10 cellular contexts compared by ENCODE assay signal in the genomic region with DNA sequence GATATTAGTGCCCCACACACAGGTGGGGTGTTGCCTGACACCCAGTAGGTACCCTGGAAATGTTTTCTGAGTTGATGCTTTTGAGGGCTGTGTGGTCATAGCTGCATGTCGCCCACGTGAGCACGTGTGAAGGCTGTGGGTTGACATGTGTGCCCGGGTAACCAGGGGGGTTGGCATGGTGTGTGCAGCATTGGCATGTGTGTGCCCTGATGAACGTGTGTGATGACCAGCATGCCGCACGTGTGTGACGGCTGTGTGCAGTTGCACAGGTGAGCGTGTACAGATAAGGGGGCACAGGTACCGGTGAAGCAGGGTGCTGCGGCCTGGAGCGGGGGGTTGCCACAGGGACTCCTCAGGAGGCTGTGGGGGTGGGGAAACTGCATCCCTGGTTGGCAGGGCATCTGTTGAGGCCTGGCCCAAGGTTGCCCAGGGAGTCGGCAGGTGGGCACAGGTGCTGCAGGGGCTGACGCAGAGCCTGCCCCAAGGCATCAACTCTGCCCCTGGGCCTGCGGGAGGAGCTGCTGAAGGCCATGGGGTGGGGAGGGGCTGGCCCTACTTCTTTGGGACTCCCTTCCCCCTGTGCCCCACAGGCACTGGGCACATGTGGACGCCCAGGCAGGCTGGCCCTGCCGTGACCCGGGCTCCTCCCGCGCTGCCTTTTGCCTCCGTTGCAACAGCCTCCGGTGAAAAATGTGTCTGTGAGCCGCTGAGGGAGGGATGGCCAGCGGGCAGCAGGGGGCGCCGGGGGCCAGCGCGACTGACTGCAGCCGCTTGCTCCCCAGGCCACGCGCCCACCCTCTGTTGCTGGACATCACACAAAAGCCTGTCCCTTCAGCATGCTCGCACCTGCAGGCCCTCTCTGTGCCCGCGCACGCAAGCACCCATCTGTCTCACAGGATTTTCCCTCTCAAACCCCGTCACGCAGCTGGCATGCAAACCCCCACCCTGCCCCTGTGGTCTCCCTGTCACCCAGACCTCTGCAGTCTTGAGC. TPM values are rescaled to one million over a fixed set of nuclear protein-coding genes. Genes with fewer than 3 reads are reported as not detected.
A peak's percentile ranks its signal among the peaks of the same experiment; 100 is the strongest.
DNase-seq lines count a peak whose midpoint lies in the region; FAIRE-seq and TF ChIP-seq lines count a peak whose summit lies in the region.
"Had no signal": no experiment of that assay in that cellular context is flagged by ENCODE, and none has a peak within 500 bp of the region (broad histone marks: within the 10 kb centered on the region; RNA-seq: fewer than 3 reads in every experiment).

No MANE protein-coding gene starts in this region.

- H3K27ac ChIP-seq in osteoblast (ENCODE audit: low read depth, low read length): no peak overlapping the region
- H3K27ac ChIP-seq in CD8-positive, alpha-beta memory T cell (ENCODE audit: low read depth, low read length): no peak overlapping the region
- H3K27ac ChIP-seq: BLaER1 treated with 17β-estradiol and CSF1 and Interleukin-3, amounts not matched to agents 10 nM and 100 nM; SK-N-MC had no signal

- no peak overlapping the region for H3K4me3 ChIP-seq in MG63
- no peak overlapping the region for H3K4me3 ChIP-seq in bronchial epithelial cell (ENCODE audit: low read depth, low read length)
- H3K4me3 ChIP-seq in osteoblast (ENCODE audit: insufficient read depth, low read length): no peak overlapping the region
- H3K4me3 ChIP-seq in CD8-positive, alpha-beta memory T cell (ENCODE audit: low read length): no peak overlapping the region
- H3K4me3 ChIP-seq: SK-N-MC had no signal

- H4K20me1 ChIP-seq in osteoblast (ENCODE audit: insufficient read depth, low read length): no peaks in the 10 kb centered on the region

- CTCF ChIA-PET in CD8-positive, alpha-beta memory T cell (lab: Charles Lee): interaction anchor here (1.2 kb wide), 1 partner anchor 12 kb away, joined by 5 read pairs; no protein-coding TSS in a partner anchor

- H3K9me3 ChIP-seq in MG63 (no peaks in the 10 kb centered on the region), osteoblast (ENCODE audit: low read depth, low read length) (no peaks in the 10 kb centered on the region)
- no peaks in the 10 kb centered on the region for H3K9me3 ChIP-seq in CD8-positive, alpha-beta memory T cell (ENCODE audit: low read length)
- H3K9me3 ChIP-seq: BLaER1 treated with 17β-estradiol and CSF1 and Interleukin-3, amounts not matched to agents 10 nM and 100 nM had no signal

- peaks cover 0 to 3% (median 0%) of the 10 kb centered on the region in 3 donors for H3K36me3 Mint-ChIP-seq in CD8-positive, alpha-beta memory T cell

- H3K9me3 Mint-ChIP-seq in CD8-positive, alpha-beta memory T cell: peaks cover 0 to 2% (median 0%) of the 10 kb centered on the region in 5 donors

- H3K79me2 ChIP-seq in osteoblast (ENCODE audit: insufficient read depth, low read length): no peaks in the 10 kb centered on the region

- no peak overlapping the region for H3K4me2 ChIP-seq in osteoblast (ENCODE audit: insufficient read depth, low read length)

- H3K4me1 Mint-ChIP-seq in CD8-positive, alpha-beta memory T cell: peaks cover 14 to 23% (median 15%) of the 10 kb centered on the region in 3 donors

- H3K4me3 Mint-ChIP-seq in CD8-positive, alpha-beta memory T cell: peak overlapping the region in 2 of 7 donors; percentile 19 to 82

- no peaks in the 10 kb centered on the region for H3K36me3 ChIP-seq in MG63
- no peaks in the 10 kb centered on the region for H3K36me3 ChIP-seq in bronchial epithelial cell (ENCODE audit: control insufficient read depth, insufficient read depth, low read length)
- no peaks in the 10 kb centered on the region for H3K36me3 ChIP-seq in osteoblast (ENCODE audit: insufficient read depth, low read length)
- H3K36me3 ChIP-seq in CD8-positive, alpha-beta memory T cell (ENCODE audit: insufficient read depth, low read length): no peaks in the 10 kb centered on the region
- H3K36me3 ChIP-seq: BLaER1 treated with 17β-estradiol and CSF1 and Interleukin-3, amounts not matched to agents 10 nM and 100 nM had no signal

- H2AFZ ChIP-seq in osteoblast (ENCODE audit: low read length): no peak overlapping the region

- peaks cover 37% of the 10 kb centered on the region for H3K27me3 ChIP-seq in MG63
- H3K27me3 ChIP-seq in bronchial epithelial cell (ENCODE audit: control insufficient read depth, insufficient read depth, low read length): peaks cover 24% of the 10 kb centered on the region
- peaks cover 69% of the 10 kb centered on the region for H3K27me3 ChIP-seq in osteoblast (ENCODE audit: insufficient read depth, low read length)
- H3K27me3 ChIP-seq in CD8-positive, alpha-beta memory T cell (ENCODE audit: insufficient read depth, low read length, poor library complexity, severe bottlenecking): peaks cover 52% of the 10 kb centered on the region

- TF ChIP-seq CTCF in bronchial epithelial cell (IDR thresholded peaks at IDR 0.05; ENCODE audit: insufficient read depth, low read length, severe bottlenecking) (peak; percentile 43), osteoblast (IDR thresholded peaks at IDR 0.05; ENCODE audit: extremely low read depth, low read depth, low read length) (peak; percentile 38)

- H3K4me1 ChIP-seq in osteoblast (ENCODE audit: insufficient read depth, low read length): no peaks in the 10 kb centered on the region
- H3K4me1 ChIP-seq in CD8-positive, alpha-beta memory T cell (ENCODE audit: insufficient read depth, low read length): no peaks in the 10 kb centered on the region

- no peak for FAIRE-seq in bronchial epithelial cell (lab: Jason Lieb, UNC)

- H3K27ac Mint-ChIP-seq in CD8-positive, alpha-beta memory T cell: no peak overlapping the region

- POLR2A ChIA-PET in CD8-positive, alpha-beta memory T cell (lab: Charles Lee): no interaction called here

- DNase-seq in NCI-H1105 treated with DMSO at 0.1 percent for 48 hours (lab: John Stamatoyannopoulos, UW) (peak; percentile 7), NCI-H1105 (lab: John Stamatoyannopoulos, UW) (no peak), MG63 (peak; percentile 46), bronchial epithelial cell (ENCODE audit: low read depth) (no peak), osteoblast (ENCODE audit: insufficient read length, low spot score, missing footprints) (peak; percentile 96), cortex of kidney (lab: John Stamatoyannopoulos, UW) (no peak)
- no peak for DNase-seq in CD8-positive, alpha-beta memory T cell
- DNase-seq in stimulated activated CD4-positive, alpha-beta T cell treated with anti-CD3 and anti-CD28 coated beads, Interleukin-2, amount 100 ng/mL, for 48 hours: no peak

- H3K27me3 Mint-ChIP-seq in CD8-positive, alpha-beta memory T cell: peaks cover 57 to 77% of the 10 kb centered on the region in 2 donors

RNA-seq across cellular contexts. Expression of gene UNC5A, which starts 2.2 kb away (rescaled TPM):
- total RNA-seq in MG63 (2014; rRNA removed; shearing (Covaris generic); ENCODE audit: low replicate concordance): not detected in 2 replicates
- total RNA-seq in bronchial epithelial cell: not detected in 2 replicates
- total RNA-seq in osteoblast: not detected in 2 replicates
- total RNA-seq in CD8-positive, alpha-beta memory T cell: not detected
- not detected for polyA plus RNA-seq in CD8-positive, alpha-beta memory T cell

Comparison
In these comparisons a context has a peak if more than half of its experiments do, and no peak if none do; other contexts are left out.
1. DNase-seq: peak in NCI-H1105 treated with DMSO at 0.1 percent for 48 hours (single experiment), MG63 (single experiment) and osteoblast (single experiment); none in NCI-H1105 (single experiment), bronchial epithelial cell (single experiment), CD8-positive, alpha-beta memory T cell (0 of 5), stimulated activated CD4-positive, alpha-beta T cell treated with anti-CD3 and anti-CD28 coated beads, Interleukin-2, amount 100 ng/mL, for 48 hours (0 of 2) and cortex of kidney (single experiment).